9 cellular contexts compared by ENCODE assay signal in the genomic region with DNA sequence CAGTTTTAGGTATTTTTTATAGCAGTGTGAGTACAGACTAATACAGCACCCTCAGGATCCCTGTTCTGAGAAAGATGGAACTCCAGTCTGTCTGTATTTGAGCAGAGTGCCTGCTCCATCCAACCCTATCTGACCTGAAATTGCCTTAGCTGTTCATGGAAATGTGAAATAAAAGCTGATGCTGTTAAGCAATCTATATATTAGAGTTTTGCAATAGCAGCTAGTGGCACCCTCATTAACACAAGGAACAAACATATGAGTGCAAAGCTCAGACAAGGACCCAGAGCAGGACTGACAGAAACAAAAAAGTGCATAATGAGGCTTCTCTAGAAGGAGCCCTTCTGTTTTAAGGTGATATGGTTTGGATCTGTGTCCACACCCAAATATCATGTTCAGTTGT.
"Had no signal": no experiment of that assay in that cellular context is flagged by ENCODE, and none has a peak within 500 bp of the region (broad histone marks: within the 10 kb centered on the region; RNA-seq: fewer than 3 reads in every experiment).

No MANE protein-coding gene starts in this region.

- H3K27ac ChIP-seq: GM23248, HL-60 had no signal

- DNase-seq: GM23248, GOT3, H7, HFFc6, IMR-90, KBM-7 had no signal

- H3K9me3 ChIP-seq: HAP-1 had no signal

- H3K4me3 ChIP-seq: GM23248, HAP-1 had no signal

- H3K27ac Mint-ChIP-seq: HFFc6 had no signal

- H3K9ac ChIP-seq: GM23248 had no signal

- H3K36me3 ChIP-seq: HAP-1 had no signal

- ATAC-seq: HCT116 had no signal

- H3K4me1 ChIP-seq: HAP-1 had no signal

- H3K4me3 Mint-ChIP-seq: HFFc6 had no signal
